Comparison of ENCODE assay signal across 11 cellular contexts in genomic region chr4:148203056-148203898, GRCh38.
DNase-seq lines count a peak whose midpoint lies in the region; ATAC-seq and TF ChIP-seq lines count a peak whose summit lies in the region.
"Had no signal": no experiment of that assay in that cellular context is flagged by ENCODE, and none has a peak within 500 bp of the region (broad histone marks: within the 10 kb centered on the region; RNA-seq: fewer than 3 reads in every experiment).

No MANE protein-coding gene starts in this region.

- in situ Hi-C loops in ACHN (cut with HindIII; ENCODE audit: low pct_ligation_motif_present, low pct_unique_long_range_greater_than_20kb, low sequenced_read_pairs), result no loop called here

- H3K27me3 Mint-ChIP-seq in chondrocyte (ENCODE audit: low read depth), result peaks cover 31% of the 10 kb centered on the region

- TF ChIP-seq CTCF in coronary artery (IDR thresholded peaks at IDR 0.05) (no peak), chondrocyte (IDR thresholded peaks at IDR 0.05) (no peak)

- H3K4me3 ChIP-seq in coronary artery, result peak overlapping the region; percentile 60
- H3K4me3 ChIP-seq: GM12878 had no signal

- no peak overlapping the region for H3K27ac Mint-ChIP-seq in chondrocyte (ENCODE audit: unreplicated experiment)
- H3K27ac Mint-ChIP-seq: natural killer cell treated with Interleukin-12 subunit alpha and Interleukin-12 subunit beta and Interleukin-15 and Interleukin-18, amount 100 ng/mL, for 72 hours had no signal

- H3K4me3 Mint-ChIP-seq in chondrocyte (ENCODE audit: unreplicated experiment), result no peak overlapping the region
- H3K4me3 Mint-ChIP-seq: natural killer cell treated with Interleukin-12 subunit alpha and Interleukin-12 subunit beta and Interleukin-15 and Interleukin-18, amount 100 ng/mL, for 72 hours had no signal

- H3K9me3 Mint-ChIP-seq in chondrocyte (ENCODE audit: low read depth), result no peaks in the 10 kb centered on the region
- H3K9me3 Mint-ChIP-seq: natural killer cell treated with Interleukin-12 subunit alpha and Interleukin-12 subunit beta and Interleukin-15 and Interleukin-18, amount 100 ng/mL, for 72 hours had no signal

- no peaks in the 10 kb centered on the region for H3K4me1 Mint-ChIP-seq in chondrocyte (ENCODE audit: low read depth)

- H3K27ac ChIP-seq in coronary artery (peak overlapping the region in 1 of 2 donors; percentile 53), temporal lobe (ENCODE audit: low read depth, low read length) (peak overlapping the region; percentile 54)

- ATAC-seq in left lobe of liver, result peak; percentile 90
- no peak for ATAC-seq in GM18517 (IDR thresholded peaks at IDR 0.05; ENCODE audit: unreplicated experiment)
- ATAC-seq: GM12878; natural killer cell treated with Interleukin-12 subunit alpha and Interleukin-12 subunit beta and Interleukin-15 and Interleukin-18, amount 100 ng/mL, for 72 hours had no signal

- DNase-seq in NCI-H1417 (lab: John Stamatoyannopoulos, UW) (peak in 2 of 3 experiments; percentile 42 to 85), coronary artery (ENCODE audit: low spot score) (no peak), left lobe of liver (ENCODE audit: low spot score) (peak; percentile 55), chondrocyte (ENCODE audit: low spot score) (no peak), ACHN (no peak)
- DNase-seq: activated CD4-positive, alpha-beta T cell treated with anti-CD3 and anti-CD28 coated beads for 1 hour; SHP77 had no signal

- H3K36me3 Mint-ChIP-seq in chondrocyte (ENCODE audit: low read depth), result no peaks in the 10 kb centered on the region
- H3K36me3 Mint-ChIP-seq: natural killer cell treated with Interleukin-12 subunit alpha and Interleukin-12 subunit beta and Interleukin-15 and Interleukin-18, amount 100 ng/mL, for 72 hours had no signal

Comparison
In these comparisons a context has a peak if more than half of its experiments do, and no peak if none do; other contexts are left out.
1. DNase-seq: peak in NCI-H1417 (2 of 3) and left lobe of liver (single experiment); none in coronary artery (single experiment), chondrocyte (single experiment) and ACHN (single experiment).